ENCODE assay signal across 22 cellular contexts in the genomic region with DNA sequence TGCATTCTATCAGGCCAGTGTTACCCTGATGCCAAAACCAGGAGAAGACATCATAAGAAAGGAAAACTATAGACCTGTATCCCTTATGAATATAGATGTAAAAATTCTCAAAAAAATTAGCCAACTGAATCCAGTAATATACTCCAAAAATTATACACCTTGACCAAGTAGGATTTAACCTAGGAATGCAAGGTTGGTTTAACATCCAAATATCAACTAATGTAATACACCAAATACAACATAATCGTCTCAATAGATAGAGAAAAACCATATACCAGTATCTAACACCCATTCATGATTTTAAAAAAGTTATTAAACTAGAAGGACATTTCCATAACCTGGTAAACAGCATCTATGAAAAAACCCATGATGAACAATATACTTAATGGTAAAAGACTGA.
"Had no signal": no experiment of that assay in that cellular context is flagged by ENCODE, and none has a peak within 500 bp of the region (broad histone marks: within the 10 kb centered on the region; RNA-seq: fewer than 3 reads in every experiment).

No MANE protein-coding gene starts in this region.

- H3K27ac ChIP-seq: colonic mucosa, epithelial cell of prostate, esophagus squamous epithelium, gastrocnemius medialis, heart right ventricle, left lung, lower lobe of right lung had no signal

- H3K4me1 ChIP-seq: colonic mucosa, esophagus squamous epithelium, gastrocnemius medialis, heart right ventricle, left lung, lower lobe of right lung had no signal

- H3K27me3 ChIP-seq: colonic mucosa, gastrocnemius medialis had no signal

- H3K4me3 ChIP-seq: colonic mucosa, esophagus squamous epithelium, gastrocnemius medialis, heart right ventricle, left lung, lower lobe of right lung, mucosa of descending colon had no signal

- H3K9me3 ChIP-seq: colonic mucosa, gastrocnemius medialis had no signal

- H3K36me3 ChIP-seq: colonic mucosa, esophagus squamous epithelium, gastrocnemius medialis, heart right ventricle, left lung, lower lobe of right lung had no signal

- DNase-seq: colonic mucosa; cortex of kidney; effector CD8-positive, alpha-beta T cell; effector memory CD8-positive, alpha-beta T cell; endodermal cell; erythroblast; esophagus squamous epithelium; foreskin fibroblast; foreskin melanocyte; gastrocnemius medialis; glutamatergic neuron; head of caudate nucleus; heart right ventricle; hippocampal formation; left cardiac atrium; left lung; left ventricle myocardium superior; lower lobe of right lung; mesenchymal stem cell; mucosa of descending colon; naive B cell had no signal
